ENCODE assay signal across 2 cellular contexts in the genomic region with DNA sequence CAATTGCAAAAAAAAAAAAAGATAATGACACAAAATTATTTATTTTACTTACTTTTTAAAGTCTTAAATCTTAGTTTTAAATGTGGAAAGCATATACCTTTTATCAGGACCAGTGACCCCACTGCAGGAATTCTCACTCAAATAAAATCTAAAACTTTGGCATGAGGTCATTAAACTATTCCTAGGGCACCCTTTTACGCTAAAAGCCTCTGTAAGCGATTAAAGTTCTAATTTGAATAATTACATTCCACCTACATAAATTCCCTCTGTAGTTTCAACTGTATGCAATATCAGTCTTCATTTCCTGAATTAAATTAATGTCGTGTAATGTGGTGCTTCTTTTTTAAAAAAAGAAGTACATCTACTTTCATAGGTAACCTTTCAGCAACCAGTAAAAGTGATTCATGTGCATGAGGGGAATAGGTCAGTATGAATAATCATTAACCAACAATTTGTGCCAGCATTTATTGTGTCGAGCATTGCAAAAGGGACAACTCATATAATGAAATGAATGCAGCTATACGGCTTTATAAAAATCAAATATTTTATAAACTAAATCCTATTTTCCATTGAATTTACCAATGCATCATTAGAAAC.
TF ChIP-seq lines count a peak whose summit lies in the region.

No MANE protein-coding gene starts in this region.

TF ChIP-seq in liver, 16 proteins besides CTCF, POLR2A, EP300 and RAD21:
- TF ChIP-seq, protein P1, sequence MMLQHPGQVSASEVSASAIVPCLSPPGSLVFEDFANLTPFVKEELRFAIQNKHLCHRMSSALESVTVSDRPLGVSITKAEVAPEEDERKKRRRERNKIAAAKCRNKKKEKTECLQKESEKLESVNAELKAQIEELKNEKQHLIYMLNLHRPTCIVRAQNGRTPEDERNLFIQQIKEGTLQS (IDR thresholded peaks at IDR 0.05), result peak; percentile 23
- TF ChIP-seq EGR1 (IDR thresholded peaks at IDR 0.05; ENCODE audit: low read depth in 2 of 2) (no peak), SP1 (IDR thresholded peaks at IDR 0.05) (peak; percentile 78), HNF4A (conservative IDR thresholded peaks at IDR 0.05) (peak; percentile 56 to 68), NR2F2 (IDR thresholded peaks at IDR 0.05) (peak; percentile 55), RXRA (IDR thresholded peaks at IDR 0.05) (peak; percentile 70 to 78), TAF1 (conservative IDR thresholded peaks at IDR 0.05) (no peak), YY1 (IDR thresholded peaks at IDR 0.05) (peak; percentile 34), JUND (IDR thresholded peaks at IDR 0.05) (peak; percentile 78 to 79)
- TF ChIP-seq, protein P2, sequence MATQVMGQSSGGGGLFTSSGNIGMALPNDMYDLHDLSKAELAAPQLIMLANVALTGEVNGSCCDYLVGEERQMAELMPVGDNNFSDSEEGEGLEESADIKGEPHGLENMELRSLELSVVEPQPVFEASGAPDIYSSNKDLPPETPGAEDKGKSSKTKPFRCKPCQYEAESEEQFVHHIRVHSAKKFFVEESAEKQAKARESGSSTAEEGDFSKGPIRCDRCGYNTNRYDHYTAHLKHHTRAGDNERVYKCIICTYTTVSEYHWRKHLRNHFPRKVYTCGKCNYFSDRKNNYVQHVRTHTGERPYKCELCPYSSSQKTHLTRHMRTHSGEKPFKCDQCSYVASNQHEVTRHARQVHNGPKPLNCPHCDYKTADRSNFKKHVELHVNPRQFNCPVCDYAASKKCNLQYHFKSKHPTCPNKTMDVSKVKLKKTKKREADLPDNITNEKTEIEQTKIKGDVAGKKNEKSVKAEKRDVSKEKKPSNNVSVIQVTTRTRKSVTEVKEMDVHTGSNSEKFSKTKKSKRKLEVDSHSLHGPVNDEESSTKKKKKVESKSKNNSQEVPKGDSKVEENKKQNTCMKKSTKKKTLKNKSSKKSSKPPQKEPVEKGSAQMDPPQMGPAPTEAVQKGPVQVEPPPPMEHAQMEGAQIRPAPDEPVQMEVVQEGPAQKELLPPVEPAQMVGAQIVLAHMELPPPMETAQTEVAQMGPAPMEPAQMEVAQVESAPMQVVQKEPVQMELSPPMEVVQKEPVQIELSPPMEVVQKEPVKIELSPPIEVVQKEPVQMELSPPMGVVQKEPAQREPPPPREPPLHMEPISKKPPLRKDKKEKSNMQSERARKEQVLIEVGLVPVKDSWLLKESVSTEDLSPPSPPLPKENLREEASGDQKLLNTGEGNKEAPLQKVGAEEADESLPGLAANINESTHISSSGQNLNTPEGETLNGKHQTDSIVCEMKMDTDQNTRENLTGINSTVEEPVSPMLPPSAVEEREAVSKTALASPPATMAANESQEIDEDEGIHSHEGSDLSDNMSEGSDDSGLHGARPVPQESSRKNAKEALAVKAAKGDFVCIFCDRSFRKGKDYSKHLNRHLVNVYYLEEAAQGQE (IDR thresholded peaks at IDR 0.05), result peak; percentile 50
- TF ChIP-seq, protein P3, sequence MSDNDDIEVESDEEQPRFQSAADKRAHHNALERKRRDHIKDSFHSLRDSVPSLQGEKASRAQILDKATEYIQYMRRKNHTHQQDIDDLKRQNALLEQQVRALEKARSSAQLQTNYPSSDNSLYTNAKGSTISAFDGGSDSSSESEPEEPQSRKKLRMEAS (IDR thresholded peaks at IDR 0.05), result peak; percentile 45
- TF ChIP-seq, protein P4, sequence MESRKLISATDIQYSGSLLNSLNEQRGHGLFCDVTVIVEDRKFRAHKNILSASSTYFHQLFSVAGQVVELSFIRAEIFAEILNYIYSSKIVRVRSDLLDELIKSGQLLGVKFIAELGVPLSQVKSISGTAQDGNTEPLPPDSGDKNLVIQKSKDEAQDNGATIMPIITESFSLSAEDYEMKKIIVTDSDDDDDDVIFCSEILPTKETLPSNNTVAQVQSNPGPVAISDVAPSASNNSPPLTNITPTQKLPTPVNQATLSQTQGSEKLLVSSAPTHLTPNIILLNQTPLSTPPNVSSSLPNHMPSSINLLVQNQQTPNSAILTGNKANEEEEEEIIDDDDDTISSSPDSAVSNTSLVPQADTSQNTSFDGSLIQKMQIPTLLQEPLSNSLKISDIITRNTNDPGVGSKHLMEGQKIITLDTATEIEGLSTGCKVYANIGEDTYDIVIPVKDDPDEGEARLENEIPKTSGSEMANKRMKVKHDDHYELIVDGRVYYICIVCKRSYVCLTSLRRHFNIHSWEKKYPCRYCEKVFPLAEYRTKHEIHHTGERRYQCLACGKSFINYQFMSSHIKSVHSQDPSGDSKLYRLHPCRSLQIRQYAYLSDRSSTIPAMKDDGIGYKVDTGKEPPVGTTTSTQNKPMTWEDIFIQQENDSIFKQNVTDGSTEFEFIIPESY (IDR thresholded peaks at IDR 0.05), result no peak
TF ChIP-seq in liver: peak in this region for 9.

TF ChIP-seq in HepG2, 621 proteins besides CTCF, POLR2A, EP300 and RAD21:
- no peak for TF ChIP-seq ZNF850 (CRISPR knock-in tag; conservative IDR thresholded peaks at IDR 0.05)
- no peak for TF ChIP-seq FOSL1 (CRISPR knock-in tag; IDR thresholded peaks at IDR 0.05; ENCODE audit: borderline replicate concordance)
- TF ChIP-seq SCMH1 (CRISPR knock-in tag; IDR thresholded peaks at IDR 0.05; ENCODE audit: borderline replicate concordance), result no peak
- TF ChIP-seq, protein P5, sequence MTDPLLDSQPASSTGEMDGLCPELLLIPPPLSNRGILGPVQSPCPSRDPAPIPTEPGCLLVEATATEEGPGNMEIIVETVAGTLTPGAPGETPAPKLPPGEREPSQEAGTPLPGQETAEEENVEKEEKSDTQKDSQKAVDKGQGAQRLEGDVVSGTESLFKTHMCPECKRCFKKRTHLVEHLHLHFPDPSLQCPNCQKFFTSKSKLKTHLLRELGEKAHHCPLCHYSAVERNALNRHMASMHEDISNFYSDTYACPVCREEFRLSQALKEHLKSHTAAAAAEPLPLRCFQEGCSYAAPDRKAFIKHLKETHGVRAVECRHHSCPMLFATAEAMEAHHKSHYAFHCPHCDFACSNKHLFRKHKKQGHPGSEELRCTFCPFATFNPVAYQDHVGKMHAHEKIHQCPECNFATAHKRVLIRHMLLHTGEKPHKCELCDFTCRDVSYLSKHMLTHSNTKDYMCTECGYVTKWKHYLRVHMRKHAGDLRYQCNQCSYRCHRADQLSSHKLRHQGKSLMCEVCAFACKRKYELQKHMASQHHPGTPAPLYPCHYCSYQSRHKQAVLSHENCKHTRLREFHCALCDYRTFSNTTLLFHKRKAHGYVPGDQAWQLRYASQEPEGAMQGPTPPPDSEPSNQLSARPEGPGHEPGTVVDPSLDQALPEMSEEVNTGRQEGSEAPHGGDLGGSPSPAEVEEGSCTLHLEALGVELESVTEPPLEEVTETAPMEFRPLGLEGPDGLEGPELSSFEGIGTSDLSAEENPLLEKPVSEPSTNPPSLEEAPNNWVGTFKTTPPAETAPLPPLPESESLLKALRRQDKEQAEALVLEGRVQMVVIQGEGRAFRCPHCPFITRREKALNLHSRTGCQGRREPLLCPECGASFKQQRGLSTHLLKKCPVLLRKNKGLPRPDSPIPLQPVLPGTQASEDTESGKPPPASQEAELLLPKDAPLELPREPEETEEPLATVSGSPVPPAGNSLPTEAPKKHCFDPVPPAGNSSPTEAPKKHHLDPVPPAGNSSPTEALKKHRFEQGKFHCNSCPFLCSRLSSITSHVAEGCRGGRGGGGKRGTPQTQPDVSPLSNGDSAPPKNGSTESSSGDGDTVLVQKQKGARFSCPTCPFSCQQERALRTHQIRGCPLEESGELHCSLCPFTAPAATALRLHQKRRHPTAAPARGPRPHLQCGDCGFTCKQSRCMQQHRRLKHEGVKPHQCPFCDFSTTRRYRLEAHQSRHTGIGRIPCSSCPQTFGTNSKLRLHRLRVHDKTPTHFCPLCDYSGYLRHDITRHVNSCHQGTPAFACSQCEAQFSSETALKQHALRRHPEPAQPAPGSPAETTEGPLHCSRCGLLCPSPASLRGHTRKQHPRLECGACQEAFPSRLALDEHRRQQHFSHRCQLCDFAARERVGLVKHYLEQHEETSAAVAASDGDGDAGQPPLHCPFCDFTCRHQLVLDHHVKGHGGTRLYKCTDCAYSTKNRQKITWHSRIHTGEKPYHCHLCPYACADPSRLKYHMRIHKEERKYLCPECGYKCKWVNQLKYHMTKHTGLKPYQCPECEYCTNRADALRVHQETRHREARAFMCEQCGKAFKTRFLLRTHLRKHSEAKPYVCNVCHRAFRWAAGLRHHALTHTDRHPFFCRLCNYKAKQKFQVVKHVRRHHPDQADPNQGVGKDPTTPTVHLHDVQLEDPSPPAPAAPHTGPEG (CRISPR knock-in tag; IDR thresholded peaks at IDR 0.05), result no peak
- TF ChIP-seq DR1 (CRISPR knock-in tag; IDR thresholded peaks at IDR 0.05), result no peak
- TF ChIP-seq, protein P6, sequence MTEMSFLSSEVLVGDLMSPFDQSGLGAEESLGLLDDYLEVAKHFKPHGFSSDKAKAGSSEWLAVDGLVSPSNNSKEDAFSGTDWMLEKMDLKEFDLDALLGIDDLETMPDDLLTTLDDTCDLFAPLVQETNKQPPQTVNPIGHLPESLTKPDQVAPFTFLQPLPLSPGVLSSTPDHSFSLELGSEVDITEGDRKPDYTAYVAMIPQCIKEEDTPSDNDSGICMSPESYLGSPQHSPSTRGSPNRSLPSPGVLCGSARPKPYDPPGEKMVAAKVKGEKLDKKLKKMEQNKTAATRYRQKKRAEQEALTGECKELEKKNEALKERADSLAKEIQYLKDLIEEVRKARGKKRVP (CRISPR knock-in tag; IDR thresholded peaks at IDR 0.05), result no peak
